In the genomic region with DNA sequence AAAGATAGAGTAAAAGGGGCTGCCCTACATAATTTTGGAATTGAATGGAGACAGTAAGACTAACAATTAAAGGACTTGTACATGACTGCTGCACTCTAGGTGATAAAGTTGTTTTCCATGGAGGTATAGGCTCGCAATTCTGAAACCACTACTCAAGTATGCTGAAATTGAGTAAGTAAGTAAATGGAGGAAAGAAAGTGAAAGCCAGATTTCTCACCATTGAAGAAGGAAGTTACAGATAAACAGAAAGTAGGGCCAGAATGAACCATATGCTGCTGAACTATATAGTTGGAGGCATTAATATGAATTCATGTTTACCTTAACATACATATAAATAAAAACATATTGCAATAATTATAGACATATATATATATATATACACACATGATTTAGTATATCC, we compare ENCODE assay signal across 17 cellular contexts.
"Had no signal": no experiment of that assay in that cellular context is flagged by ENCODE, and none has a peak within 500 bp of the region (broad histone marks: within the 10 kb centered on the region; RNA-seq: fewer than 3 reads in every experiment).

No MANE protein-coding gene starts in this region.

- H3K4me3 Mint-ChIP-seq: naive thymus-derived CD4-positive, alpha-beta T cell; nephron progenitor cell; stimulated activated memory B cell treated with anti-CD40 and anti-IgM and Interleukin-4, amounts not matched to agents 10 μg/mL and 1 μg/mL and 100 μg/mL, for 72 hours; stimulated activated naive CD8-positive, alpha-beta T cell treated with anti-CD3 and anti-CD28 coated beads, Interleukin-15, Interleukin-2, amounts not matched to agents 100 ng/mL and 50 ng/mL, for 24 hours had no signal

- H3K4me1 Mint-ChIP-seq: naive thymus-derived CD4-positive, alpha-beta T cell; nephron progenitor cell; stimulated activated memory B cell treated with anti-CD40 and anti-IgM and Interleukin-4, amounts not matched to agents 10 μg/mL and 1 μg/mL and 100 μg/mL, for 72 hours had no signal

- H3K9me3 Mint-ChIP-seq: stimulated activated memory B cell treated with anti-CD40 and anti-IgM and Interleukin-4, amounts not matched to agents 10 μg/mL and 1 μg/mL and 100 μg/mL, for 72 hours; stimulated activated naive CD8-positive, alpha-beta T cell treated with anti-CD3 and anti-CD28 coated beads, Interleukin-15, Interleukin-2, amounts not matched to agents 100 ng/mL and 50 ng/mL, for 24 hours had no signal

- H3K4me1 ChIP-seq: heart left ventricle, parathyroid adenoma, prostate gland, right lobe of liver, tibial artery, upper lobe of right lung, vagina had no signal

- ATAC-seq: esophagus mucosa; heart left ventricle; left lobe of liver; naive thymus-derived CD4-positive, alpha-beta T cell; right lobe of liver; stimulated activated memory B cell treated with anti-CD40 and anti-IgM and Interleukin-4, amounts not matched to agents 10 μg/mL and 1 μg/mL and 100 μg/mL, for 72 hours; upper lobe of right lung had no signal

- H3K27ac ChIP-seq: heart left ventricle, parathyroid adenoma, prostate gland, right lobe of liver, tibial artery, upper lobe of right lung, vagina had no signal

- H3K4me3 ChIP-seq: heart left ventricle, prostate gland, right lobe of liver, tibial artery, upper lobe of right lung, vagina had no signal

- H3K9me3 ChIP-seq: prostate gland, right lobe of liver, tibial artery, upper lobe of right lung, vagina had no signal

- DNase-seq: effector memory CD4-positive, alpha-beta T cell; heart left ventricle; islet precursor cell; mammary epithelial cell; naive thymus-derived CD4-positive, alpha-beta T cell; nephron progenitor cell; right lobe of liver; stimulated activated CD4-positive, alpha-beta T cell treated with anti-CD3 and anti-CD28 coated beads, Interleukin-4, amount 100 ng/mL, for 1 hour; tibial artery; upper lobe of right lung had no signal

- H3K27me3 ChIP-seq: heart left ventricle, right lobe of liver, tibial artery, upper lobe of right lung, vagina had no signal

- H3K27me3 Mint-ChIP-seq: naive thymus-derived CD4-positive, alpha-beta T cell; stimulated activated memory B cell treated with anti-CD40 and anti-IgM and Interleukin-4, amounts not matched to agents 10 μg/mL and 1 μg/mL and 100 μg/mL, for 72 hours; stimulated activated naive CD8-positive, alpha-beta T cell treated with anti-CD3 and anti-CD28 coated beads, Interleukin-15, Interleukin-2, amounts not matched to agents 100 ng/mL and 50 ng/mL, for 24 hours had no signal

- H3K27ac Mint-ChIP-seq: naive thymus-derived CD4-positive, alpha-beta T cell; nephron progenitor cell; stimulated activated memory B cell treated with anti-CD40 and anti-IgM and Interleukin-4, amounts not matched to agents 10 μg/mL and 1 μg/mL and 100 μg/mL, for 72 hours; stimulated activated naive CD8-positive, alpha-beta T cell treated with anti-CD3 and anti-CD28 coated beads, Interleukin-15, Interleukin-2, amounts not matched to agents 100 ng/mL and 50 ng/mL, for 24 hours had no signal

- H3K36me3 ChIP-seq: heart left ventricle, prostate gland, right lobe of liver, tibial artery, upper lobe of right lung, vagina had no signal

- H3K36me3 Mint-ChIP-seq: naive thymus-derived CD4-positive, alpha-beta T cell; stimulated activated memory B cell treated with anti-CD40 and anti-IgM and Interleukin-4, amounts not matched to agents 10 μg/mL and 1 μg/mL and 100 μg/mL, for 72 hours had no signal
